In the genomic region with DNA sequence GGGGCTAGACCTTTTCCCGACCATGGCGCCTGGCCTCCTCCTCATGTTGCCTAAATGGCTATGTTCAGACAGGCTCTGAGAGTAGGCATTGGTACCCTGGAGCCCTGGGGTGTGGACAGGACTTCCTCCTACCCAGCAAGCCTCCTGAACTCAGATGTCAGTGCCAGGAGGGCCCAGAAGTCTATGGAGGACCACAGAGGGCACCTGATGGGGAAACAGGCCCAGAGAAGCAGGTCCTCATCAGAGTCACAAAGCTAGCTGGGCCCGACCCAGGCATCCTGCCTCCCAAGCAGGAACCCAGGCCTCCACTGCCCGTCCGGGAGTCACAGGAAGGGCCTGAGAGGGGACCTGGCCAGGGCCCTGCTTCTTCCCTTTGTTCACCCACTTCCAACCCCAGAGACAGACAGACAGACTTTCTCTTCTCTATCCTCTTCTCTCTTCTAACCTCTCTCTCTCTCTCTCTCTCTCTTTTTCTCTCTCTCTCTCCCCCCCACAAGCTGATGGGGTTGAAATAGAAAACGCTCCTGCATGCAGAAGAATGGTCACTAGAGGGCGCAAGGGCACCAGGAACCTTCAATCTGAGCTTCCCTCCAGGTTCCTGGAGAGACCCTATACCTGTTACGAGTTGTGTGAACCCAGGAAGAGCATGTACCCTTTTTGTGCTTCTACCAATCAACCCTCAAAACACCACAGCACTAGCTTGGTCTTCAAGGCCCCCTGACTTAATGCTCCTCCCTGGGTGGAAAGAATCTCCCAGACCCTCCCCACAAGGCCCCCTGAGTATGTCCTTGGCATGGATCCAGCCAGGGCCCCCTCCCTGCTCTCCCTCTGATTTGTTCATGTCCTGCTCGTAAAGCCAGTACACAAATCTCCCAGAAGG, we compare ENCODE assay signal across 8 cellular contexts. TPM values are rescaled to one million over a fixed set of nuclear protein-coding genes. Genes with fewer than 3 reads are reported as not detected.
DNase-seq lines count a peak whose midpoint lies in the region; ATAC-seq, FAIRE-seq and TF ChIP-seq lines count a peak whose summit lies in the region.

No MANE protein-coding gene starts in this region.

- FAIRE-seq in HepG2 (lab: Jason Lieb, UNC): peak; percentile 90

- H3K27me3 ChIP-seq in HepG2 (ENCODE audit: control insufficient read depth in 1 of 2, insufficient read depth in 2 of 2, low read length in 2 of 2): no peaks in the 10 kb centered on the region

- POLR2A ChIA-PET in HepG2 (lab: Yijun Ruan, JAX): interaction anchor here (0.6 to 1.5 kb wide), 8 partner anchors 54 to 88 kb away, joined by 3 to 11 read pairs (median 3); partner anchors contain the start of gene STARD10

- BruUV-seq in HepG2 (replicated peaks; lab: Mats Ljungman, UMichigan): no TSS peak

- TF ChIP-seq POLR2A in HepG2 (IDR thresholded peaks at IDR 0.05; ENCODE audit: insufficient read depth in 1 of 2, low read depth in 2 of 2, low read length in 2 of 2): no peak

- H4K20me1 ChIP-seq in HepG2 (ENCODE audit: insufficient read depth, low read length): peaks cover 18% of the 10 kb centered on the region; the same call in 1 of the 2 replicates

- no peak overlapping the region for H2AFZ ChIP-seq in HepG2 (ENCODE audit: low read length)

- ATAC-seq in HepG2: peak; percentile 82
- ATAC-seq in HG03095 (IDR thresholded peaks at IDR 0.05; ENCODE audit: unreplicated experiment): no peak

- no peak overlapping the region for H3K9ac ChIP-seq in HepG2 (ENCODE audit: insufficient read depth, low read depth, low read length)

- H3K4me1 ChIP-seq in HepG2 (ENCODE audit: insufficient read depth, low read length): no peaks in the 10 kb centered on the region

- TF ChIP-seq EP300 in HepG2 (IDR thresholded peaks at IDR 0.05; ENCODE audit: low read depth in 2 of 2, low read length in 2 of 2): no peak
- TF ChIP-seq EP300 in HepG2 (CRISPR knock-in tag; IDR thresholded peaks at IDR 0.05; ENCODE audit: borderline replicate concordance): no peak

- no peak overlapping the region for H3K27ac ChIP-seq in HepG2 (ENCODE audit: extremely low read length, insufficient read depth, low read length)

- DNase-seq in AG10803 (ENCODE audit: low read depth): peak; percentile 79
- peak; percentile 68 for DNase-seq in HCEC 1CT
- DNase-seq in NCI-H524 (lab: John Stamatoyannopoulos, UW): peak; percentile 63 to 80
- DNase-seq in activated CD4-positive, alpha-beta T cell treated with anti-CD3 and anti-CD28 coated beads for 48 hours: peak; percentile 86
- DNase-seq in cerebellum (ENCODE audit: low spot score): peak; percentile 86
- peak; percentile 80 for DNase-seq in HepG2 (ENCODE audit: low spot score)
- DNase-seq in stimulated activated CD4-positive, alpha-beta T cell treated with anti-CD3 and anti-CD28 coated beads, TNF-alpha, amount 100 ng/mL, for 24 hours (ENCODE audit: low read depth in 3 of 3): peak; percentile 54 to 74 (median 71)

- CTCF ChIA-PET in HepG2 (lab: Yijun Ruan, JAX; ENCODE audit: low intra/inter-chr PET ratio, low total read pairs): interaction anchor here (0.6 to 1.8 kb wide), 7 partner anchors 16 to 124 kb away, joined by 3 to 27 read pairs (median 4); partner anchors contain the start of genes ATG16L2 and STARD10

- H3K9me3 ChIP-seq in HepG2 (ENCODE audit: low read length): no peaks in the 10 kb centered on the region

- peak; percentile 86 for TF ChIP-seq CTCF in AG10803 (conservative IDR thresholded peaks at IDR 0.05; ENCODE audit: low read length)
- peak; percentile 91 for TF ChIP-seq CTCF in HepG2 (CRISPR knock-in tag; IDR thresholded peaks at IDR 0.05)

- peaks cover 50% of the 10 kb centered on the region for H3K79me2 ChIP-seq in HepG2 (ENCODE audit: insufficient read depth, low read length)

- in situ Hi-C loops in HepG2 (cut with HindIII; ENCODE audit: extremely low pct_ligation_motif_present, low pct_unique_long_range_greater_than_20kb): no loop called here

- H3K4me3 ChIP-seq in AG10803 (ENCODE audit: low read length): no peak overlapping the region
- no peak overlapping the region for H3K4me3 ChIP-seq in HepG2 (replicated peaks in 1 of 3; ENCODE audit: insufficient read depth in 1 of 3, low read depth in 2 of 3, low read length in 3 of 3)

- H3K36me3 ChIP-seq in HepG2 (replicated peaks in 1 of 2; ENCODE audit: control insufficient read depth in 1 of 2, insufficient read depth in 2 of 2, low read length in 2 of 2): peaks cover 34 to 67% of the 10 kb centered on the region in 2 experiments; a peak in 4 of 5 replicates

- no peak overlapping the region for H3K4me2 ChIP-seq in HepG2 (ENCODE audit: low read depth, low read length)

- intact Hi-C loops in HepG2 (cut with micrococcal nuclease; ENCODE audit: unreplicated experiment): loop anchor here (1.0 to 5.0 kb wide), 4 partner anchors 41 to 452 kb away; partner anchors contain the start of gene STARD10

- peak; percentile 92 for TF ChIP-seq RAD21 in HepG2 (CRISPR knock-in tag; IDR thresholded peaks at IDR 0.05)

- WGBS in HepG2 (ENCODE audit: low lambda C conversion rate): 66% methylated on average over 8 of the region's 9 CpGs

TF ChIP-seq in HepG2, 621 proteins besides CTCF, POLR2A, EP300 and RAD21 (continues in another document):
- TF ChIP-seq ZIK1 (CRISPR knock-in tag; IDR thresholded peaks at IDR 0.05; ENCODE audit: borderline replicate concordance, low read depth): 0 out of 2 replicates have a peak, but pooled peaks have one; percentile 22
- peak; percentile 56; the same call in 1 of the 2 replicates for TF ChIP-seq RXRB (CRISPR knock-in tag; IDR thresholded peaks at IDR 0.05; ENCODE audit: borderline replicate concordance)
- TF ChIP-seq ZNF12 (CRISPR knock-in tag; IDR thresholded peaks at IDR 0.05): no peak
- TF ChIP-seq THAP11 (CRISPR knock-in tag; IDR thresholded peaks at IDR 0.05): peak; percentile 83
- TF ChIP-seq XRCC5 (optimal IDR thresholded peaks at IDR 0.05; ENCODE audit: low read length): peak; percentile 53
- peak; percentile 98 for TF ChIP-seq SMC3 (IDR thresholded peaks at IDR 0.05; ENCODE audit: low read length)
- no peak for TF ChIP-seq ZNF549 (CRISPR knock-in tag; IDR thresholded peaks at IDR 0.05)
- peak; percentile 45; the same call in 1 of the 2 replicates for TF ChIP-seq ZSCAN9 (CRISPR knock-in tag; IDR thresholded peaks at IDR 0.05; ENCODE audit: borderline replicate concordance)
- no peak for TF ChIP-seq MBD4 (IDR thresholded peaks at IDR 0.05; ENCODE audit: borderline replicate concordance, low read length)
- TF ChIP-seq ELF3 (CRISPR knock-in tag; IDR thresholded peaks at IDR 0.05): 0 out of 2 replicates have a peak, but pooled peaks have one; percentile 16
- TF ChIP-seq TRIM24 (CRISPR knock-in tag; IDR thresholded peaks at IDR 0.05): 0 out of 2 replicates have a peak, but pooled peaks have one; percentile 23

RNA-seq across cellular contexts. Expression of gene ARAP1, which starts 27.1 kb away (rescaled TPM):
- total RNA-seq in cerebellum (23.0 TPM), HepG2 (2016; rRNA removed; fragmentation: Illumina TruSeq; extraction: Trizol) (55.2 and 55.5 TPM in 2 replicates)
- total RNA-seq in HepG2 (2016; cell fraction: cytosol; rRNA removed; fragmentation: Illumina TruSeq; extraction: Trizol; ENCODE audit: low read depth): 21.9 TPM in 2 replicates
- total RNA-seq in HepG2 (2016; cell fraction: insoluble cytoplasmic fraction; rRNA removed; fragmentation: Illumina TruSeq; extraction: Trizol): 49.1 and 52.3 TPM in 2 replicates
- total RNA-seq in HepG2 (2016; cell fraction: membrane; rRNA removed; fragmentation: Illumina TruSeq; extraction: Trizol): 15.6 and 18.1 TPM in 2 replicates
- total RNA-seq in HepG2 (2016; cell fraction: nucleus; rRNA removed; fragmentation: Illumina TruSeq; extraction: Trizol): 76.5 and 77.3 TPM in 2 replicates
- polyA plus RNA-seq in HepG2 (2011; rRNA removed): 43.2 and 64.0 TPM in 2 replicates
- 27.5 and 37.2 TPM in 2 replicates for polyA plus RNA-seq in HepG2 (2011; cell fraction: cytosol; rRNA removed)
- polyA plus RNA-seq in HepG2 (2011; cell fraction: nucleus; rRNA removed): 341 and 362 TPM in 2 replicates
- 33.2 and 39.7 TPM in 2 replicates for polyA plus RNA-seq in HepG2 (2012)
- 2.2 and 3.2 TPM in 2 replicates for polyA plus RNA-seq in HepG2 (2016; cell fraction: cytosol; fragmentation: Illumina TruSeq; extraction: Trizol; ENCODE audit: low read depth)
- 40.0 and 49.8 TPM in 2 replicates for polyA plus RNA-seq in HepG2 (2016; cell fraction: insoluble cytoplasmic fraction; fragmentation: Illumina TruSeq; extraction: Trizol; ENCODE audit: low read depth)
- polyA plus RNA-seq in HepG2 (2016; cell fraction: membrane; fragmentation: Illumina TruSeq; extraction: Trizol; ENCODE audit: low read depth): 5.5 and 6.6 TPM in 2 replicates
- 163 and 180 TPM in 2 replicates for polyA plus RNA-seq in HepG2 (2016; cell fraction: nucleus; fragmentation: Illumina TruSeq; extraction: Trizol; ENCODE audit: insufficient read depth, low read depth)
- 42.6 and 95.7 TPM in 2 replicates for polyA minus RNA-seq in HepG2 (2011; rRNA and poly(A)+ RNA removed; ENCODE audit: low replicate concordance)
- polyA minus RNA-seq in HepG2 (2011; cell fraction: cytosol; rRNA and poly(A)+ RNA removed): 32.2 and 38.2 TPM in 2 replicates
- 73.1 and 90.3 TPM in 2 replicates for polyA minus RNA-seq in HepG2 (2011; cell fraction: nucleus; rRNA and poly(A)+ RNA removed)

RNA-seq across cellular contexts. Expression of gene PDE2A, which starts 50.9 kb away (rescaled TPM):
- total RNA-seq in cerebellum (8.4 TPM), HepG2 (2016; rRNA removed; fragmentation: Illumina TruSeq; extraction: Trizol) (not detected in 2 replicates)
- total RNA-seq in HepG2 (2016; cell fraction: cytosol; rRNA removed; fragmentation: Illumina TruSeq; extraction: Trizol; ENCODE audit: low read depth): not detected in 2 replicates
- total RNA-seq in HepG2 (2016; cell fraction: insoluble cytoplasmic fraction; rRNA removed; fragmentation: Illumina TruSeq; extraction: Trizol): 0.19 TPM in 1 of 2 replicates, not detected in the other
- total RNA-seq in HepG2 (2016; cell fraction: membrane; rRNA removed; fragmentation: Illumina TruSeq; extraction: Trizol): not detected in 2 replicates
- 0.81 TPM in 1 of 2 replicates, not detected in the other for total RNA-seq in HepG2 (2016; cell fraction: nucleus; rRNA removed; fragmentation: Illumina TruSeq; extraction: Trizol)
- 2.8 and 3.1 TPM in 2 replicates for polyA plus RNA-seq in HepG2 (2011; rRNA removed)
- polyA plus RNA-seq in HepG2 (2011; cell fraction: cytosol; rRNA removed): 0.74 and 0.82 TPM in 2 replicates
- 12.4 and 12.9 TPM in 2 replicates for polyA plus RNA-seq in HepG2 (2011; cell fraction: nucleus; rRNA removed)
- polyA plus RNA-seq in HepG2 (2012): 1.1 and 1.3 TPM in 2 replicates
- polyA plus RNA-seq in HepG2 (2016; cell fraction: cytosol; fragmentation: Illumina TruSeq; extraction: Trizol; ENCODE audit: low read depth): not detected in 2 replicates
- polyA plus RNA-seq in HepG2 (2016; cell fraction: insoluble cytoplasmic fraction; fragmentation: Illumina TruSeq; extraction: Trizol; ENCODE audit: low read depth): not detected in 2 replicates
- not detected in 2 replicates for polyA plus RNA-seq in HepG2 (2016; cell fraction: membrane; fragmentation: Illumina TruSeq; extraction: Trizol; ENCODE audit: low read depth)
- not detected in 2 replicates for polyA plus RNA-seq in HepG2 (2016; cell fraction: nucleus; fragmentation: Illumina TruSeq; extraction: Trizol; ENCODE audit: insufficient read depth, low read depth)
- polyA minus RNA-seq in HepG2 (2011; rRNA and poly(A)+ RNA removed; ENCODE audit: low replicate concordance): 1.6 and 410 TPM in 2 replicates
- polyA minus RNA-seq in HepG2 (2011; cell fraction: cytosol; rRNA and poly(A)+ RNA removed): 0.62 and 1.1 TPM in 2 replicates
- polyA minus RNA-seq in HepG2 (2011; cell fraction: nucleus; rRNA and poly(A)+ RNA removed): 2.2 and 3.6 TPM in 2 replicates
